In genomic region chrX:133587071-133587470, GRCh38 we compare ENCODE assay signal across 29 cellular contexts.
"Had no signal": no experiment of that assay in that cellular context is flagged by ENCODE, and none has a peak within 500 bp of the region (broad histone marks: within the 10 kb centered on the region; RNA-seq: fewer than 3 reads in every experiment).

No MANE protein-coding gene starts in this region.

- H3K4me3 ChIP-seq: neural progenitor cell, ovary, psoas muscle, skin epidermis, smooth muscle cell, spleen, stomach, thoracic aorta, thyroid gland, tibial nerve, upper lobe of right lung, uterus had no signal

- H3K4me1 Mint-ChIP-seq: naive thymus-derived CD4-positive, alpha-beta T cell; natural killer cell; neural progenitor cell; stimulated activated memory B cell treated with anti-CD40 and anti-IgM and Interleukin-4, amounts not matched to agents 10 μg/mL and 1 μg/mL and 100 μg/mL, for 72 hours had no signal

- H3K4me3 Mint-ChIP-seq: naive thymus-derived CD4-positive, alpha-beta T cell; natural killer cell; nephron; neural progenitor cell; stimulated activated memory B cell treated with anti-CD40 and anti-IgM and Interleukin-4, amounts not matched to agents 10 μg/mL and 1 μg/mL and 100 μg/mL, for 72 hours; stimulated activated naive CD8-positive, alpha-beta T cell treated with anti-CD3 and anti-CD28 coated beads, Interleukin-15, Interleukin-2, amounts not matched to agents 100 ng/mL and 50 ng/mL, for 24 hours had no signal

- H3K4me1 ChIP-seq: neural progenitor cell, parathyroid adenoma, psoas muscle, spleen, stomach, thyroid gland, tibial nerve, upper lobe of right lung, uterus had no signal

- DNase-seq: naive thymus-derived CD4-positive, alpha-beta T cell; natural killer cell; occipital lobe; ovary; posterior cingulate gyrus; psoas muscle; right cardiac atrium; spleen; stimulated activated CD4-positive, alpha-beta T cell treated with anti-CD3 and anti-CD28 coated beads, Interleukin-12 subunit alpha, Interleukin-12 subunit beta, amount 100 ng/mL, for 4 hours; stimulated activated CD4-positive, alpha-beta T cell treated with anti-CD3 and anti-CD28 coated beads, Interleukin-1b, Interleukin-23, amount 100 ng/mL, for 48 hours; stimulated activated CD4-positive, alpha-beta T cell treated with anti-CD3 and anti-CD28 coated beads, Interleukin-4, amount 100 ng/mL, for 1 hour; stimulated activated CD4-positive, alpha-beta T cell treated with anti-CD3 and anti-CD28 coated beads, Interleukin-4, amount 100 ng/mL, for 4 hours; stimulated activated CD8-positive, alpha-beta memory T cell treated with anti-CD3 and anti-CD28 coated beads, Interleukin-4, amount 100 ng/mL, for 48 hours; stimulated activated naive CD4-positive, alpha-beta T cell treated with Interleukin-2 at 50 U/mL for 16 hours; stomach; thyroid gland; upper lobe of right lung; uterus had no signal

- H3K27ac ChIP-seq: neural progenitor cell, ovary, parathyroid adenoma, psoas muscle, skin epidermis, spleen, stomach, thoracic aorta, thyroid gland, tibial nerve, upper lobe of right lung, uterus had no signal

- H3K9me3 Mint-ChIP-seq: naive thymus-derived CD4-positive, alpha-beta T cell; natural killer cell; nephron; neural progenitor cell; stimulated activated memory B cell treated with anti-CD40 and anti-IgM and Interleukin-4, amounts not matched to agents 10 μg/mL and 1 μg/mL and 100 μg/mL, for 72 hours; stimulated activated naive CD8-positive, alpha-beta T cell treated with anti-CD3 and anti-CD28 coated beads, Interleukin-15, Interleukin-2, amounts not matched to agents 100 ng/mL and 50 ng/mL, for 24 hours had no signal

- H3K4me2 ChIP-seq: neural progenitor cell, smooth muscle cell had no signal

- H3K27ac Mint-ChIP-seq: naive thymus-derived CD4-positive, alpha-beta T cell; natural killer cell; neural progenitor cell; stimulated activated memory B cell treated with anti-CD40 and anti-IgM and Interleukin-4, amounts not matched to agents 10 μg/mL and 1 μg/mL and 100 μg/mL, for 72 hours; stimulated activated naive CD8-positive, alpha-beta T cell treated with anti-CD3 and anti-CD28 coated beads, Interleukin-15, Interleukin-2, amounts not matched to agents 100 ng/mL and 50 ng/mL, for 24 hours had no signal

- H3K27me3 Mint-ChIP-seq: naive thymus-derived CD4-positive, alpha-beta T cell; progenitor cell of endocrine pancreas; stimulated activated memory B cell treated with anti-CD40 and anti-IgM and Interleukin-4, amounts not matched to agents 10 μg/mL and 1 μg/mL and 100 μg/mL, for 72 hours; stimulated activated naive CD8-positive, alpha-beta T cell treated with anti-CD3 and anti-CD28 coated beads, Interleukin-15, Interleukin-2, amounts not matched to agents 100 ng/mL and 50 ng/mL, for 24 hours had no signal

- H3K79me2 ChIP-seq: parathyroid adenoma had no signal

- H3K9me3 ChIP-seq: ovary, psoas muscle, spleen, stomach, thoracic aorta, thyroid gland, tibial nerve, upper lobe of right lung, uterus had no signal

- H2AFZ ChIP-seq: neural progenitor cell, parathyroid adenoma had no signal

- H3K27me3 ChIP-seq: neural progenitor cell, ovary, spleen, stomach, thyroid gland, upper lobe of right lung had no signal

- H3K9ac ChIP-seq: neural progenitor cell, parathyroid adenoma had no signal

- H3K36me3 ChIP-seq: neural progenitor cell, ovary, spleen, stomach, thoracic aorta, thyroid gland, tibial nerve, upper lobe of right lung, uterus had no signal

- H3K36me3 Mint-ChIP-seq: naive thymus-derived CD4-positive, alpha-beta T cell; natural killer cell; neural progenitor cell; stimulated activated memory B cell treated with anti-CD40 and anti-IgM and Interleukin-4, amounts not matched to agents 10 μg/mL and 1 μg/mL and 100 μg/mL, for 72 hours had no signal

- ATAC-seq: naive thymus-derived CD4-positive, alpha-beta T cell; natural killer cell; psoas muscle; right cardiac atrium; sciatic nerve; stimulated activated memory B cell treated with anti-CD40 and anti-IgM and Interleukin-4, amounts not matched to agents 10 μg/mL and 1 μg/mL and 100 μg/mL, for 72 hours; upper lobe of right lung had no signal
